ENCODE assay signal across 2 cellular contexts in the genomic region with DNA sequence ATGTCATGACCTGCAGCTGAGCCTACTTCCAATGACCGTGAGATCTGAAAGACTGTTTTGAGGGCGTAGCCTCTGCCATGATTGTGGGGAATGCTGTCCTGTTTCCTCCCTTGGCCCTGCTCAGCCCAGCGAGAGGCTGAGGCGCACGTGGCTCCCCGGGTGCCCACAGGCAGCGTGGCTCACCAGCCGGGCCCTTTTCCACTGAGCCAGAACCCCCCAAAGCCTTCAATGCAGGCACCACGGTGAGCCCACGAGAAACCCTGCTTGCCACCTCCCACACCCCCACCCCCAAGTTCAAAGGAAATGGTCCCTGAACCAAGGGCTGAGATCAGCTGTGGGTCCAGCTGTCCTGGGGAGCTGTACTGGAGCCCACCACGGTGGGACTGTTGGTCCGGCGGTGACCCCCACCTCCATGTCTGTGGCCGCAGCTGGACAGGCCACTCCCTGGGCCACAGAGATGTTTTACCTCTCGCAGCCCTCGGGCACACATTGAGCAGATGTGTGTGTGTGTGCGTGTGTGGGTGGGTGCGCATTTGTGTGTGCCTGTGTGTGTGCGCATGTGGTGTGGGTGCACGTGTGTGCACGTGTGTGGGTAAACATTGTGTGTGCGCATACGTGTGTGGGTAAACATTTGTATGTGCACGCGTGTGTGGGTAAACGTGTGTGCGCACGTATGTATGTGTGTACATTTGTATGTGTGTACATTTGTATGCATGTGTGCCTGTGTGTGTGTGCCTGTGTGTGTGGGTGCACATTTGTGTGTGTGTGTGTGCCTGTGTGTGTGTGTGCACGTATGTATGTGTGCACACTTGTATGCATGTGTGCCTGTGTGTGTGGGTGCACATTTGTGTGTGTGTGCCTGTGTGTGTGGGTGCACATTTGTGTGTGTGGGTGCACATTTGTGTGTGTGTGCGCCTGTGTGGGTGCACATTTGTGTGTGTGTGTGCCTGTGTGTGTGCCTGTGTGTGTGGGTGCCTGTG.
A peak's percentile ranks its signal among the peaks of the same experiment; 100 is the strongest.
TF ChIP-seq lines count a peak whose summit lies in the region.

No MANE protein-coding gene starts in this region.

TF ChIP-seq in HEK293, 187 proteins besides CTCF, POLR2A, EP300 and RAD21:
- peak; percentile 95 for TF ChIP-seq ZSCAN4 (tag by site-specific recombination; IDR thresholded peaks at IDR 0.05)
- TF ChIP-seq ZNF670 (tag by site-specific recombination; IDR thresholded peaks at IDR 0.05; ENCODE audit: low read depth), result no peak
- TF ChIP-seq ZNF16 (tag by site-specific recombination; IDR thresholded peaks at IDR 0.05; ENCODE audit: low read depth), result no peak
- no peak for TF ChIP-seq SP2 (tag by site-specific recombination; IDR thresholded peaks at IDR 0.05)
- 0 out of 2 replicates have a peak, but pooled peaks have one; percentile 18 for TF ChIP-seq ZBTB8A (tag by site-specific recombination; IDR thresholded peaks at IDR 0.05)
- TF ChIP-seq HIC1 (tag by site-specific recombination; IDR thresholded peaks at IDR 0.05), result no peak
- TF ChIP-seq ZFHX2 (tag by site-specific recombination; conservative IDR thresholded peaks at IDR 0.05), result peak; percentile 55
- no peak for TF ChIP-seq ZNF341 (tag by site-specific recombination; IDR thresholded peaks at IDR 0.05; ENCODE audit: low read depth)
- no peak for TF ChIP-seq ZNF623 (tag by site-specific recombination; IDR thresholded peaks at IDR 0.05)
- TF ChIP-seq ZNF223 (tag by site-specific recombination; IDR thresholded peaks at IDR 0.05), result no peak
- TF ChIP-seq YY1 (tag by site-specific recombination; IDR thresholded peaks at IDR 0.05), result no peak
- no peak for TF ChIP-seq ZNF121 (tag by site-specific recombination; IDR thresholded peaks at IDR 0.05)
- no peak for TF ChIP-seq SALL2 (tag by site-specific recombination; IDR thresholded peaks at IDR 0.05; ENCODE audit: borderline replicate concordance)

TF ChIP-seq in GM12878, 131 proteins besides CTCF, POLR2A, EP300 and RAD21:
- TF ChIP-seq ZNF207 (IDR thresholded peaks at IDR 0.05; ENCODE audit: borderline replicate concordance) (no peak), TARDBP (IDR thresholded peaks at IDR 0.05; ENCODE audit: borderline replicate concordance) (peak; percentile 85)
